8 cellular contexts compared by ENCODE assay signal in the genomic region with DNA sequence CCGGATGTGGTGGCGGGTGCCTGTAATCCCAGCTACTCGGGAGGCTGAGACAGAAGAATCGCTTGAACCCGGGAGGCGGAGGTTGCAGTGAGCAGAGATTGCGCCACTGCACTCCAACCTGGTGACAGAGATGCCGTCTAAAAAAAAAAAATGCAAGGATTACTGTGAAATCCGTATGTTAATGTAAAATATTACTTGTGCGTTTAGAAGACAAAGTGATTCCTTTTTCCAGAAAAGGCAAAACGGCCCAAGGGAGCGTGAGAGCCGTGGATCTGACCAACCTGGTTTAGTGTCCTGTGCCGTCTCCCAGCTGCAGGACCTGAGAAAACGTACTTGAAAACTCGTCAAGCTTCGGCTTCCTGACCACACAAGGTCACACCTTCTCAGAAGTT. TPM values are rescaled to one million over a fixed set of nuclear protein-coding genes. Genes with fewer than 3 reads are reported as not detected.
DNase-seq lines count a peak whose midpoint lies in the region; ATAC-seq and TF ChIP-seq lines count a peak whose summit lies in the region.

No MANE protein-coding gene starts in this region.

- H3K27ac ChIP-seq in heart right ventricle (peak overlapping the region; percentile 86 to 97 (median 92)), mesodermal cell (ENCODE audit: low read depth, low read length, severe bottlenecking) (peak overlapping the region; percentile 83), urinary bladder (ENCODE audit: low read depth) (peak overlapping the region; percentile 76)

- intact Hi-C loops in heart right ventricle (cut with DNase I), result loop anchor here in 4 of 10 donors (2.0 to 10.0 kb wide), 4 partner anchors 36 to 73 kb away; partner anchors contain the start of genes TMEM121B (in 4 of the 4) and IL17RA (in 2 of the 4)
- intact Hi-C loops in Right ventricle myocardium inferior (cut with DNase I), result loop anchor here (1.0 to 2.0 kb wide), 2 partner anchors 37 to 74 kb away; partner anchors contain the start of genes IL17RA and TMEM121B
- intact Hi-C loops in MCF 10A (cut with micrococcal nuclease), result loop anchor here (2.0 kb wide), 2 partner anchors 73 to 83 kb away; partner anchors contain the start of gene IL17RA

- no TSS peak for BruUV-seq in MCF 10A (replicated peaks; lab: Mats Ljungman, UMichigan)

- no peaks in the 10 kb centered on the region for H3K9me3 Mint-ChIP-seq in MCF 10A (ENCODE audit: unreplicated experiment)

- H3K4me3 ChIP-seq in heart right ventricle (peak overlapping the region; percentile 7 to 87 (median 74)), mesodermal cell (ENCODE audit: extremely low read depth, insufficient read depth, low read length, poor library complexity, severe bottlenecking) (peak overlapping the region; percentile 65), urinary bladder (ENCODE audit: low read depth, low read length) (peak overlapping the region; percentile 54)

- POLR2A ChIA-PET in MCF 10A (lab: Yijun Ruan, JAX), result interaction anchor here (0.7 to 4.4 kb wide), 8 partner anchors 10 to 481 kb away, joined by 3 to 51 read pairs (median 3); no protein-coding TSS in a partner anchor

- DNase-seq in heart right ventricle, result no peak
- no peak for DNase-seq in Right ventricle myocardium inferior (ENCODE audit: missing footprints)
- no peak for DNase-seq in MCF 10A (ENCODE audit: unreplicated experiment)
- no peak for DNase-seq in T1000 (lab: John Stamatoyannopoulos, UW)

- H3K27me3 Mint-ChIP-seq in MCF 10A (ENCODE audit: insufficient read depth, unreplicated experiment), result no peaks in the 10 kb centered on the region

- peak overlapping the region; percentile 75 for H3K27ac Mint-ChIP-seq in MCF 10A (ENCODE audit: low read depth, unreplicated experiment)

- H3K4me3 Mint-ChIP-seq in MCF 10A (ENCODE audit: unreplicated experiment), result peak overlapping the region; percentile 86

- ATAC-seq in heart right ventricle (no peak), Right ventricle myocardium inferior (no peak), GM19397 (IDR thresholded peaks at IDR 0.05; ENCODE audit: unreplicated experiment) (no peak), GM18858 (IDR thresholded peaks at IDR 0.05; ENCODE audit: unreplicated experiment) (no peak)

- H3K9me3 ChIP-seq in heart right ventricle (no peaks in the 10 kb centered on the region), mesodermal cell (ENCODE audit: control insufficient read depth, low read length) (no peaks in the 10 kb centered on the region)

- WGBS in heart right ventricle, 2 donors, result 42 to 48% methylated on average over 17 of the region's 17 CpGs
- WGBS in mesodermal cell (ENCODE audit: insufficient coverage in 2 of 2), 2 experiments, result 61 to 64% methylated on average over 12 to 15 of the region's 17 CpGs
- 54% methylated on average over 17 of the region's 17 CpGs for WGBS in urinary bladder

- H3K4me1 ChIP-seq in heart right ventricle, result peaks cover 6 to 51% (median 34%) of the 10 kb centered on the region in 9 donors
- H3K4me1 ChIP-seq in mesodermal cell (ENCODE audit: control insufficient read depth, insufficient read depth, low read length, poor library complexity, severe bottlenecking), result no peaks in the 10 kb centered on the region
- no peaks in the 10 kb centered on the region for H3K4me1 ChIP-seq in urinary bladder (ENCODE audit: insufficient read depth)

- no peaks in the 10 kb centered on the region for H3K36me3 ChIP-seq in heart right ventricle
- H3K36me3 ChIP-seq in mesodermal cell (ENCODE audit: control insufficient read depth, insufficient read depth, low read length), result no peaks in the 10 kb centered on the region
- H3K36me3 ChIP-seq in urinary bladder (ENCODE audit: insufficient read depth), result no peaks in the 10 kb centered on the region

- CTCF ChIA-PET in MCF 10A (lab: Yijun Ruan, JAX), result interaction anchor here (0.7 to 6.6 kb wide), 6 partner anchors 10 to 344 kb away, joined by 3 to 74 read pairs (median 4); no protein-coding TSS in a partner anchor

- peaks cover 6% of the 10 kb centered on the region for H3K36me3 Mint-ChIP-seq in MCF 10A (ENCODE audit: insufficient read depth, unreplicated experiment)

- TF ChIP-seq CTCF in heart right ventricle (IDR thresholded peaks at IDR 0.05) (no peak), MCF 10A (IDR thresholded peaks at IDR 0.05; ENCODE audit: unreplicated experiment) (no peak)

- H3K4me1 Mint-ChIP-seq in MCF 10A (ENCODE audit: insufficient read depth, unreplicated experiment), result peaks cover 13% of the 10 kb centered on the region

- H3K27me3 ChIP-seq in heart right ventricle, result no peaks in the 10 kb centered on the region

RNA-seq across cellular contexts. Expression of gene HDHD5, which starts 0.9 kb away (rescaled TPM):
- total RNA-seq in heart right ventricle (10 to 100 TPM; 42.8 to 59.2 (median 50.3) TPM), Right ventricle myocardium inferior (58.9 TPM), MCF 10A (2022) (38.7 and 51.8 TPM in 2 replicates), urinary bladder (13.2 TPM)
- polyA plus RNA-seq in heart right ventricle (10 to 100 TPM; 23.6 to 60.4 TPM), urinary bladder (35.7 TPM)
- 31.0 TPM for polyA plus RNA-seq in mesodermal cell (2013, experiment 1 of 2)
- polyA plus RNA-seq in mesodermal cell (2013, experiment 2 of 2), result 25.1 TPM

RNA-seq across cellular contexts. Expression of gene TMEM121B, which starts 37.0 kb away (rescaled TPM):
- 1 to 10 TPM; 1.2 to 3.3 (median 1.9) TPM for total RNA-seq in heart right ventricle
- polyA plus RNA-seq in heart right ventricle, result 1 to 10 TPM in 1 of 2 donors, under 1 TPM in 1; 0.41 to 1.2 TPM
- 2.2 TPM for total RNA-seq in Right ventricle myocardium inferior
- total RNA-seq in MCF 10A (2022), result 0.07 TPM in 1 of 2 replicates, not detected in the other
- polyA plus RNA-seq in mesodermal cell (2013, experiment 1 of 2), result 4.0 TPM
- 3.1 TPM for polyA plus RNA-seq in mesodermal cell (2013, experiment 2 of 2)
- total RNA-seq in urinary bladder, result 0.21 TPM
- 0.18 TPM for polyA plus RNA-seq in urinary bladder
